In the genomic region with DNA sequence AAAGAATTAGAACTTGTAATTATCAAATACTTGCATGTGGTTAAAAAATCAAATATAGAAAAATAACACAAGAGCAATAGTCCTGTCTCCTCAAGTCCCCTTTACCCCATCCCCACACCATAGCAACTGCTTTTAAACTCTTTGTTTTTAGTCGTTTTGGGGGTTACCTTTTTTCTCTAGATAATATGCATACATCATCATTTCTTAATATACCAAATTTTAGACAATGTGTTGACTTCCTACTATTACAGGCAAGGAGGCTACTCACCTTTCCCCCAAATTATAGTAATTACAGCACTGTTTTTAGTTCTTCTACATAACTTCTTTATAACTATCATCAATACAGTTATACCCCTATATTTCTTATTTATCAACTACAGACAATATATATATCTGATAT, we compare ENCODE assay signal across 9 cellular contexts. TPM values are rescaled to one million over a fixed set of nuclear protein-coding genes. Genes with fewer than 3 reads are reported as not detected.
"Had no signal": no experiment of that assay in that cellular context is flagged by ENCODE, and none has a peak within 500 bp of the region (broad histone marks: within the 10 kb centered on the region; RNA-seq: fewer than 3 reads in every experiment).

No MANE protein-coding gene starts in this region.

- H3K27ac Mint-ChIP-seq: GM23338, H9, IgD-negative memory B cell had no signal

- H3K27ac ChIP-seq: HL-60 had no signal

- FAIRE-seq: H1, H54 had no signal

- H3K4me2 ChIP-seq: GM23338 had no signal

- H2AFZ ChIP-seq: GM23338 had no signal

- DNase-seq: H9, HCEC 1CT, KG1 had no signal

- H3K27me3 Mint-ChIP-seq: IgD-negative memory B cell had no signal

- H3K4me3 Mint-ChIP-seq: GM23338, H9 had no signal

- H3K4me3 ChIP-seq: GM23338 had no signal

- ATAC-seq: GM23338 had no signal

RNA-seq across cellular contexts. Expression of a gene that starts 57.3 kb away (rescaled TPM):
- total RNA-seq: HT1080 had no signal
